1 cellular context compared by ENCODE assay signal in the genomic region with DNA sequence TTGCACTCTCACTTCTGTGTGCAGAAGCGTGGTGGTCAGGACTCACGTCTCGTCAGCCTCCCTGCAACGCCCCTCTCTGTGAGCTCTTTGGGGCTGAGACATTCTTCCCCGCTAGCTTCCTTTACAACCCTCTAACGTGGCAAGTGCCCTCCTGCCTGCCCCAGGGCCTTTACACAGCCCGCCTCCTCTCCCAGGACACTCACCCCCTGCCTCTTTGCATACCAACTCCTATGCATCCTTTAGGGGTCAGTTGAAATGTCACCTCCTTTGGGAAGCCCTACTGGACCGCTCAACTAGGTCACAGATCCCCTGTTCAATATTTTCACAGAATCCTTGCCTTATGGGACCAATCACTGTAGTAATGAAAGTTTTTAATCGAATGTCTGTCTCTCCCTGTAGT.
TF ChIP-seq lines count a peak whose summit lies in the region.

No MANE protein-coding gene starts in this region.

TF ChIP-seq in SK-N-SH, 30 proteins besides CTCF, POLR2A, EP300 and RAD21 (continued from another document):
- TF ChIP-seq GABPA (IDR thresholded peaks at IDR 0.05; ENCODE audit: low read depth), result no peak
- TF ChIP-seq, protein P1, sequence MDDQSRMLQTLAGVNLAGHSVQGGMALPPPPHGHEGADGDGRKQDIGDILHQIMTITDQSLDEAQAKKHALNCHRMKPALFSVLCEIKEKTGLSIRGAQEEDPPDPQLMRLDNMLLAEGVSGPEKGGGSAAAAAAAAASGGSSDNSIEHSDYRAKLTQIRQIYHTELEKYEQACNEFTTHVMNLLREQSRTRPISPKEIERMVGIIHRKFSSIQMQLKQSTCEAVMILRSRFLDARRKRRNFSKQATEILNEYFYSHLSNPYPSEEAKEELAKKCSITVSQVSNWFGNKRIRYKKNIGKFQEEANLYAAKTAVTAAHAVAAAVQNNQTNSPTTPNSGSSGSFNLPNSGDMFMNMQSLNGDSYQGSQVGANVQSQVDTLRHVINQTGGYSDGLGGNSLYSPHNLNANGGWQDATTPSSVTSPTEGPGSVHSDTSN (IDR thresholded peaks at IDR 0.05), result no peak
- no peak for TF ChIP-seq POLR2AphosphoS5 (IDR thresholded peaks at IDR 0.05; ENCODE audit: low read depth, low read length)
